In the genomic region with DNA sequence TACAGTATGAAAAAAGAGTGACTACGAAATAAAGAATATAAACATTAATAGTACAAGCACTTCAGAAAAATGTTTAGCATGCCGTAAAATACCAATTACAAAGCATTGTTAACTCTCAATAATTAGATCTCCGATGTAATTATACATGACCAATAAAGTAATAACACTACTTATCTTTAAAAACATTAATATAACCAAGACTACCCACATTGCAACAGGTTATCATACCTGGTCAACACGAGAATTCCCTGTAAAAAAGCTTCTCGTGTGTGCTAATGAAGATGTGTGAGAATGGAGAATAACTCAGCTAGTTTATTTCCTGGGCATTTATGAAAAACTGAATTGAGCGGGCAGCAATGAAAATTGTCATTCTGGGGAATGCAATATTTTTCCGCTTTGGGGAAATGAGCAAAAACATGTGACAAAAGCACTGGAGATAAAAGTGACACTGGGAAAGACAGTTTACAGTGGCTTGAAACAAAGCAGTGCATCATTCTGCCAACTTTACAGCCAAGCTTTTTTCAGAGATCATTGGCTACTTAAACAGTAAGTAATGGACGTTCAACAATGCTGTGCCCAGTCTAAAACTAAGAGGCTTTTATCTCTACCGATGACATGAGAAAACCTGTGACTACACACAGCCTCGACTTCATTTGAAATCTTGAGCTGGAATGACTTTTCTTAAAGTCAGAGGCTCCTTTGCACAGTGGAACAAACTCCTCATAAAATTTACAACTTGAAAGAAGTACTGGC, we compare ENCODE assay signal across 10 cellular contexts. TPM values are rescaled to one million over a fixed set of nuclear protein-coding genes. Genes with fewer than 3 reads are reported as not detected.
DNase-seq lines count a peak whose midpoint lies in the region; ATAC-seq and TF ChIP-seq lines count a peak whose summit lies in the region.
"Had no signal": no experiment of that assay in that cellular context is flagged by ENCODE, and none has a peak within 500 bp of the region (broad histone marks: within the 10 kb centered on the region; RNA-seq: fewer than 3 reads in every experiment).

No MANE protein-coding gene starts in this region.

- peaks cover 6% of the 10 kb centered on the region for H3K36me3 Mint-ChIP-seq in IgD-negative memory B cell
- H3K36me3 Mint-ChIP-seq in neural progenitor cell = peaks cover 14% of the 10 kb centered on the region

- H3K9me3 ChIP-seq in BLaER1 (peaks cover 8% of the 10 kb centered on the region; the same call in 1 of the 2 replicates), mammary epithelial cell (replicated peaks; ENCODE audit: insufficient read depth, low read length) (no peaks in the 10 kb centered on the region), neural progenitor cell (ENCODE audit: low read depth) (no peaks in the 10 kb centered on the region)
- H3K9me3 ChIP-seq: adrenal gland had no signal

- no peak for ATAC-seq in HG03159 (IDR thresholded peaks at IDR 0.05; ENCODE audit: unreplicated experiment)
- no peak for ATAC-seq in GM21390 (IDR thresholded peaks at IDR 0.05; ENCODE audit: unreplicated experiment)
- ATAC-seq in left lobe of liver = no peak

- DNase-seq in mammary epithelial cell = no peak
- no peak for DNase-seq in neural progenitor cell (ENCODE audit: low spot score)
- no peak for DNase-seq in NCI-H2171 treated with DMSO at 0.1 percent for 48 hours (lab: John Stamatoyannopoulos, UW)
- DNase-seq in left lobe of liver (ENCODE audit: low spot score) = no peak
- DNase-seq: NCI-H1694 had no signal

- CTCF ChIA-PET in mammary epithelial cell (lab: Charles Lee; ENCODE audit: low non-redundant PET) = no interaction called here

- H3K79me2 ChIP-seq in mammary epithelial cell (ENCODE audit: insufficient read depth, low read length) = no peaks in the 10 kb centered on the region
- H3K79me2 ChIP-seq in neural progenitor cell (ENCODE audit: low read depth) = no peaks in the 10 kb centered on the region

- H3K4me2 ChIP-seq in BLaER1 (peak overlapping the region; percentile 88), mammary epithelial cell (ENCODE audit: insufficient read depth, low read depth, low read length) (peak overlapping the region; percentile 98), neural progenitor cell (no peak overlapping the region)

- no peaks in the 10 kb centered on the region for H3K27me3 ChIP-seq in BLaER1
- H3K27me3 ChIP-seq in mammary epithelial cell (ENCODE audit: insufficient read depth, low read length) = no peaks in the 10 kb centered on the region
- H3K27me3 ChIP-seq in neural progenitor cell = peaks cover 11% of the 10 kb centered on the region
- H3K27me3 ChIP-seq: adrenal gland had no signal

- H4K20me1 ChIP-seq in BLaER1 = peaks cover 6% of the 10 kb centered on the region; the same call in 1 of the 2 replicates
- no peaks in the 10 kb centered on the region for H4K20me1 ChIP-seq in mammary epithelial cell (ENCODE audit: insufficient read depth, low read length)
- no peaks in the 10 kb centered on the region for H4K20me1 ChIP-seq in neural progenitor cell (ENCODE audit: low read depth)

- dilution Hi-C loops in mammary epithelial cell (cut with HindIII; ENCODE audit: low sequenced_read_pairs) = no loop called here

- intact Hi-C loops in mammary epithelial cell (cut with micrococcal nuclease) = no loop called here

- H3K27me3 Mint-ChIP-seq in IgD-negative memory B cell (no peaks in the 10 kb centered on the region), neural progenitor cell (ENCODE audit: insufficient read depth, low read depth) (peaks cover 2% of the 10 kb centered on the region)

- H3K4me1 ChIP-seq in BLaER1 (peaks cover 44% of the 10 kb centered on the region), mammary epithelial cell (ENCODE audit: insufficient read depth, low read length) (peaks cover 29% of the 10 kb centered on the region), neural progenitor cell (peaks cover 9% of the 10 kb centered on the region)

- 85% methylated on average over 10 of the region's 10 CpGs for WGBS in mammary epithelial cell (ENCODE audit: low coverage, missing lambda C conversion rate)

- H3K27ac ChIP-seq in BLaER1 (no peak overlapping the region), mammary epithelial cell (ENCODE audit: insufficient read depth, low read depth, low read length) (no peak overlapping the region), neural progenitor cell (no peak overlapping the region)

- TF ChIP-seq CTCF in mammary epithelial cell (conservative IDR thresholded peaks at IDR 0.05 in 1 of 2, IDR thresholded peaks at IDR 0.05 in 1 of 2; ENCODE audit: extremely low read depth in 1 of 2, insufficient read depth in 1 of 2, low read depth in 1 of 2, low read length in 2 of 2) (no peak), neural progenitor cell (IDR thresholded peaks at IDR 0.05) (no peak)

- H3K4me1 Mint-ChIP-seq in IgD-negative memory B cell (peaks cover 20 to 51% (median 32%) of the 10 kb centered on the region in 3 donors), neural progenitor cell (peaks cover 33% of the 10 kb centered on the region)

- no TSS peak for BruUV-seq in mammary epithelial cell (replicated peaks; lab: Mats Ljungman, UMichigan)

- H2AFZ ChIP-seq in mammary epithelial cell (ENCODE audit: low read depth, low read length) = no peak overlapping the region
- H2AFZ ChIP-seq in neural progenitor cell (replicated peaks) = no peak overlapping the region

- H3K27ac Mint-ChIP-seq in IgD-negative memory B cell = peak overlapping the region; percentile 87 to 97 (median 95)
- H3K27ac Mint-ChIP-seq in neural progenitor cell = peak overlapping the region; percentile 75

- peaks cover 11% of the 10 kb centered on the region for H3F3A ChIP-seq in neural progenitor cell (ENCODE audit: low read depth)

- peaks cover 59% of the 10 kb centered on the region for H3K36me3 ChIP-seq in BLaER1
- no peaks in the 10 kb centered on the region for H3K36me3 ChIP-seq in mammary epithelial cell (ENCODE audit: insufficient read depth, low read length)
- H3K36me3 ChIP-seq in neural progenitor cell = no peaks in the 10 kb centered on the region
- H3K36me3 ChIP-seq: adrenal gland had no signal

- peak overlapping the region; percentile 76 to 98 (median 88) for H3K4me3 Mint-ChIP-seq in IgD-negative memory B cell
- H3K4me3 Mint-ChIP-seq in neural progenitor cell = peak overlapping the region; percentile 78

- H3K9ac ChIP-seq in BLaER1 (peak overlapping the region; percentile 91; the same call in 1 of the 2 replicates), mammary epithelial cell (ENCODE audit: insufficient read depth, low read length) (no peak overlapping the region), neural progenitor cell (no peak overlapping the region)

- H3K9me3 Mint-ChIP-seq in IgD-negative memory B cell (no peaks in the 10 kb centered on the region), neural progenitor cell (no peaks in the 10 kb centered on the region)

- in situ Hi-C loops in mammary epithelial cell (cut with MboI; ENCODE audit: low sequenced_read_pairs in 2 of 2) = no loop called here

- peak overlapping the region; percentile 74; the same call in 1 of the 2 replicates for H3K4me3 ChIP-seq in BLaER1
- H3K4me3 ChIP-seq in mammary epithelial cell (replicated peaks in 1 of 3; ENCODE audit: insufficient read depth in 1 of 3, low read depth in 2 of 3, low read length in 3 of 3) = peak overlapping the region in 1 of 3 experiments; percentile 66
- no peak overlapping the region for H3K4me3 ChIP-seq in neural progenitor cell

RNA-seq across cellular contexts. Expression of gene ITPKB, which starts 34.7 kb away (rescaled TPM):
- 20.4 TPM for polyA plus RNA-seq in IgD-negative memory B cell
- total RNA-seq in mammary epithelial cell = 10 to 100 TPM in 1 of 2 donors, 1 to 10 TPM in 1; 6.0 to 11.4 TPM
- 4.1 TPM for polyA plus RNA-seq in mammary epithelial cell
- polyA minus RNA-seq in mammary epithelial cell = 24.9 TPM
- 1.6 and 4.5 TPM in 2 replicates for total RNA-seq in neural progenitor cell (ENCODE audit: low replicate concordance)
- total RNA-seq in left lobe of liver = 3.1 TPM
